ENCODE assay signal across 23 cellular contexts in the genomic region with DNA sequence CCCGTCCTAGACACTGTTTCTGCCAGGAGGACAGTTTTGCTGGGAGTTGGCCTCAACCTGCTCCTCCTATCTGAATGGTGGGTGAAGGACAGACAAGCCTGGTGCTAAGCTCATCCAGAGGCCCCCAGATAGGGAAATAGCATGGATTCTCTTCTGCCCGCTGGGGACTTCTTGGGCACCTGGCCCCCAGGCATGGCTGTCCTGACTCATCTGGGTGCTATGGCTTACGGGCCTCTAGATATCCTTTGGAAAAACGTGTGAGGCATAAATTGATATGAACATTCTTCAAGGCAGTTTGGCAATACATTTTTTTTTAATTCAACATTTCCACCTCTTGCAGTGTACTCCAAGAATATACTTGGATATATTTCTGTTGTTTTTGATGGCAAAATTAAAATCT.
"Had no signal": no experiment of that assay in that cellular context is flagged by ENCODE, and none has a peak within 500 bp of the region (broad histone marks: within the 10 kb centered on the region; RNA-seq: fewer than 3 reads in every experiment).

No MANE protein-coding gene starts in this region.

- H3K27me3 ChIP-seq: heart right ventricle, neural progenitor cell, suprapubic skin, tibial nerve, uterus had no signal

- H3K27ac Mint-ChIP-seq: naive B cell had no signal

- H3K9me3 Mint-ChIP-seq: activated T-cell treated with anti-CD3 and anti-CD28 coated beads, Interleukin-2, amount 50 U/mL, for 24 hours; activated T-helper 17 cell treated with anti-CD3 and anti-CD28 coated beads, Interleukin-2, amount 50 U/mL, for 72 hours; naive B cell; neural progenitor cell; stimulated activated naive CD8-positive, alpha-beta T cell treated with anti-CD3 and anti-CD28 coated beads, Interleukin-15, amount 100 ng/mL, for 72 hours had no signal

- H3K27me3 Mint-ChIP-seq: activated T-cell treated with anti-CD3 and anti-CD28 coated beads, Interleukin-2, amount 50 U/mL, for 24 hours; activated T-helper 17 cell treated with anti-CD3 and anti-CD28 coated beads, Interleukin-2, amount 50 U/mL, for 72 hours; naive B cell; stimulated activated naive CD8-positive, alpha-beta T cell treated with anti-CD3 and anti-CD28 coated beads, Interleukin-15, amount 100 ng/mL, for 72 hours had no signal

- H2AFZ ChIP-seq: neural progenitor cell had no signal

- H3K9me3 ChIP-seq: heart right ventricle, lower lobe of right lung, prostate gland, suprapubic skin, tibial nerve, uterus had no signal

- H3K4me1 ChIP-seq: neural progenitor cell, prostate gland, suprapubic skin, uterus had no signal

- FAIRE-seq: astrocyte, keratinocyte had no signal

- H3K4me3 Mint-ChIP-seq: activated T-cell treated with anti-CD3 and anti-CD28 coated beads, Interleukin-2, amount 50 U/mL, for 24 hours; activated T-helper 17 cell treated with anti-CD3 and anti-CD28 coated beads, Interleukin-2, amount 50 U/mL, for 72 hours; naive B cell; neural progenitor cell; stimulated activated naive CD8-positive, alpha-beta T cell treated with anti-CD3 and anti-CD28 coated beads, Interleukin-15, amount 100 ng/mL, for 72 hours had no signal

- H3K4me3 ChIP-seq: coronary artery, lower lobe of right lung, neural progenitor cell, prostate gland, suprapubic skin, tibial nerve, uterus had no signal

- H3K27ac ChIP-seq: coronary artery, neural progenitor cell, prostate gland, suprapubic skin, tibial nerve, uterus had no signal

- DNase-seq: activated CD4-positive, alpha-beta T cell treated with anti-CD3 and anti-CD28 coated beads for 1 hour; activated CD4-positive, alpha-beta T cell treated with anti-CD3 and anti-CD28 coated beads, Interleukin-2, amount 50 U/mL, for 4 hours; activated CD8-positive, alpha-beta memory T cell treated with anti-CD3 and anti-CD28 coated beads for 24 hours; activated CD8-positive, alpha-beta memory T cell treated with anti-CD3 and anti-CD28 coated beads, Interleukin-2, amount 50 U/mL, for 4 hours; activated T-cell treated with anti-CD3 and anti-CD28 coated beads, Interleukin-2, amount 50 U/mL, for 24 hours; cerebellar nuclear complex; heart right ventricle; lower lobe of right lung; mesendoderm; naive B cell; stimulated activated CD4-positive, alpha-beta T cell treated with anti-CD3 and anti-CD28 coated beads, Interleukin-12 subunit alpha, Interleukin-12 subunit beta, amount 100 ng/mL, for 4 hours; stimulated activated naive CD8-positive, alpha-beta T cell treated with anti-CD3 and anti-CD28 coated beads, Interleukin-15, amount 100 ng/mL, for 72 hours; T-helper 9 cell; uterus had no signal

- H3K4me2 ChIP-seq: neural progenitor cell had no signal

- H3K9ac ChIP-seq: neural progenitor cell had no signal

- H3K36me3 ChIP-seq: neural progenitor cell, prostate gland, suprapubic skin, uterus had no signal

- ATAC-seq: activated naive CD4-positive, alpha-beta T cell treated with anti-CD3 and anti-CD28 coated beads, Interleukin-2, amount 50 U/mL, for 72 hours; activated T-helper 17 cell treated with anti-CD3 and anti-CD28 coated beads, Interleukin-2, amount 50 U/mL, for 72 hours; stimulated activated naive CD8-positive, alpha-beta T cell treated with anti-CD3 and anti-CD28 coated beads, Interleukin-15, amount 100 ng/mL, for 72 hours had no signal

- H3K36me3 Mint-ChIP-seq: naive B cell had no signal
